14 cellular contexts compared by ENCODE assay signal in genomic region chrX:65241059-65241721, GRCh38.
"Had no signal": no experiment of that assay in that cellular context is flagged by ENCODE, and none has a peak within 500 bp of the region (broad histone marks: within the 10 kb centered on the region; RNA-seq: fewer than 3 reads in every experiment).

No MANE protein-coding gene starts in this region.

- H3K4me1 Mint-ChIP-seq: activated naive CD8-positive, alpha-beta T cell treated with anti-CD3 and anti-CD28 coated beads, Interleukin-2, amount 50 U/mL, for 24 hours; naive thymus-derived CD8-positive, alpha-beta T cell had no signal

- H3K27ac ChIP-seq: coronary artery, epithelial cell of prostate, tibial artery had no signal

- H3K27ac Mint-ChIP-seq: activated CD8-positive, alpha-beta T cell treated with anti-CD3 and anti-CD28 coated beads for 36 hours; activated naive CD8-positive, alpha-beta T cell treated with anti-CD3 and anti-CD28 coated beads, Interleukin-2, amount 50 U/mL, for 24 hours; activated T-helper 1 cell treated with anti-CD3 and anti-CD28 coated beads, Interleukin-12 subunit alpha, Interleukin-12 subunit beta, Interleukin-2, Interleukin-4 antibody, amounts not matched to agents 30 ng/mL and 10 ng/mL and 1 ng/mL, durations not matched to agents 14 hours and 24 hours and 36 hours; naive thymus-derived CD8-positive, alpha-beta T cell had no signal

- DNase-seq: activated CD4-positive, alpha-beta T cell treated with anti-CD3 and anti-CD28 coated beads for 4 hours; activated CD8-positive, alpha-beta memory T cell treated with anti-CD3 and anti-CD28 coated beads, Interleukin-2, amount 50 U/mL, for 48 hours; activated CD8-positive, alpha-beta T cell treated with anti-CD3 and anti-CD28 coated beads for 36 hours; activated naive CD4-positive, alpha-beta T cell; activated naive CD8-positive, alpha-beta T cell treated with anti-CD3 and anti-CD28 coated beads, Interleukin-2, amount 50 U/mL, for 24 hours; caudate nucleus; effector CD4-positive, alpha-beta T cell; hippocampal formation; naive thymus-derived CD8-positive, alpha-beta T cell; tibial artery had no signal

- H3K4me3 Mint-ChIP-seq: activated CD8-positive, alpha-beta T cell treated with anti-CD3 and anti-CD28 coated beads for 36 hours; activated naive CD8-positive, alpha-beta T cell treated with anti-CD3 and anti-CD28 coated beads, Interleukin-2, amount 50 U/mL, for 24 hours; activated T-helper 1 cell treated with anti-CD3 and anti-CD28 coated beads, Interleukin-12 subunit alpha, Interleukin-12 subunit beta, Interleukin-2, Interleukin-4 antibody, amounts not matched to agents 30 ng/mL and 10 ng/mL and 1 ng/mL, durations not matched to agents 14 hours and 24 hours and 36 hours had no signal

- H3K36me3 ChIP-seq: tibial artery had no signal

- ATAC-seq: activated CD8-positive, alpha-beta T cell treated with anti-CD3 and anti-CD28 coated beads for 36 hours; activated naive CD8-positive, alpha-beta T cell treated with anti-CD3 and anti-CD28 coated beads, Interleukin-2, amount 50 U/mL, for 24 hours; naive thymus-derived CD8-positive, alpha-beta T cell had no signal

- H3K27me3 ChIP-seq: tibial artery had no signal

- H3K4me3 ChIP-seq: coronary artery, lung, tibial artery had no signal

- H3K27me3 Mint-ChIP-seq: activated CD8-positive, alpha-beta T cell treated with anti-CD3 and anti-CD28 coated beads for 36 hours; activated naive CD8-positive, alpha-beta T cell treated with anti-CD3 and anti-CD28 coated beads, Interleukin-2, amount 50 U/mL, for 24 hours; naive thymus-derived CD8-positive, alpha-beta T cell had no signal

- H3K4me1 ChIP-seq: tibial artery had no signal
